21 cellular contexts compared by ENCODE assay signal in the genomic region with DNA sequence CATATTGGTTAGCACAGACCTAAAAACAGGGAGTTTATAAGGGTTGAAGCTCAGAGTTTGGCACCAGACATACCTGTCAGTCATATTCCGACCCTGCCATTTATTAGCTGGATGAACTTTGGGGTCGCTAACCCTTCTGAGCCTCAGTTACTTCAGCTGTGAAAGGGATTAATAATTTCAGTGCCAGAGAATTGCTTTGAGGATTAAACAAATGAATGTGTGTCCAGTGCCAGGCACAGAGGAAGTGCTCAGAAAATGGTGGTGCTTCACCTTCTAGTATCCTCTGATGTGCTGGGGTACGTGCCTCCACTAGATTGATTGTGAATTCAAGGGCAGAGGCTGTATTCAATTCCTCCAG. TPM values are rescaled to one million over a fixed set of nuclear protein-coding genes. Genes with fewer than 3 reads are reported as not detected.
DNase-seq lines count a peak whose midpoint lies in the region; ATAC-seq, FAIRE-seq and TF ChIP-seq lines count a peak whose summit lies in the region.
"Had no signal": no experiment of that assay in that cellular context is flagged by ENCODE, and none has a peak within 500 bp of the region (broad histone marks: within the 10 kb centered on the region; RNA-seq: fewer than 3 reads in every experiment).

No MANE protein-coding gene starts in this region.

- H3K27me3 Mint-ChIP-seq in WTC11 (ENCODE audit: low read depth), result peaks cover 14% of the 10 kb centered on the region

- no peak overlapping the region for H3K4me3 ChIP-seq in heart left ventricle
- H3K4me3 ChIP-seq in heart right ventricle, result no peak overlapping the region
- H3K4me3 ChIP-seq in kidney (ENCODE audit: low read length in 2 of 2), result no peak overlapping the region
- H3K4me3 ChIP-seq in subcutaneous abdominal adipose tissue (ENCODE audit: low read depth in 1 of 5, low read length in 5 of 5), result no peak overlapping the region
- H3K4me3 ChIP-seq: BLaER1 treated with 17β-estradiol and CSF1 and Interleukin-3, amounts not matched to agents 10 nM and 100 nM; GM12878 had no signal

- peak overlapping the region in 1 of 2 donors; percentile 63 for H3K9ac ChIP-seq in kidney (ENCODE audit: low read length in 2 of 2)
- peak overlapping the region in 1 of 5 donors; percentile 27 for H3K9ac ChIP-seq in subcutaneous abdominal adipose tissue (ENCODE audit: low read length in 5 of 5)
- H3K9ac ChIP-seq: BLaER1 treated with 17β-estradiol and CSF1 and Interleukin-3, amounts not matched to agents 10 nM and 100 nM had no signal

- no peak overlapping the region for H3K27ac Mint-ChIP-seq in WTC11
- H3K27ac Mint-ChIP-seq: B cell; CD8-positive, alpha-beta memory T cell had no signal

- H3K9me3 Mint-ChIP-seq in WTC11, result no peaks in the 10 kb centered on the region
- H3K9me3 Mint-ChIP-seq: CD8-positive, alpha-beta memory T cell had no signal

- TF ChIP-seq POLR2A in heart left ventricle (IDR thresholded peaks at IDR 0.05), result no peak

- CTCF ChIA-PET in WTC11 (lab: Charles Lee), result interaction anchor here (1.5 to 4.2 kb wide), 3 partner anchors 49 to 157 kb away, joined by 4 to 13 read pairs (median 6); no protein-coding TSS in a partner anchor

- H3K27ac ChIP-seq in heart left ventricle (peak overlapping the region in 7 of 12 donors; percentile 15 to 74 (median 42)), heart right ventricle (peak overlapping the region in 4 of 10 donors; percentile 33 to 83 (median 67)), kidney (ENCODE audit: low read depth in 2 of 2, low read length in 2 of 2) (peak overlapping the region; percentile 66 to 83), subcutaneous abdominal adipose tissue (ENCODE audit: low read depth, low read length) (peak overlapping the region; percentile 42)
- H3K27ac ChIP-seq: BLaER1 treated with 17β-estradiol and CSF1 and Interleukin-3, amounts not matched to agents 10 nM and 100 nM had no signal

- ATAC-seq in heart left ventricle (no peak), heart right ventricle (no peak), WTC11 (no peak)
- ATAC-seq: GM12878, HCT116 had no signal

- POLR2A ChIA-PET in WTC11 (lab: Charles Lee), result no interaction called here

- DNase-seq in heart left ventricle (no peak), heart right ventricle (no peak), WTC11 (ENCODE audit: low spot score) (no peak), kidney (no peak), NCI-H446 (lab: John Stamatoyannopoulos, UW) (no peak)
- DNase-seq in effector CD8-positive, alpha-beta T cell (lab: John Stamatoyannopoulos, UW), result no peak
- DNase-seq: 8988T; CD8-positive, alpha-beta memory T cell; COR-L47; DMS 273 treated with DMSO at 0.1 percent for 48 hours; DMS53; DND-41; EL; GOT3; H7 had no signal

- intact Hi-C loops in heart left ventricle (cut with DNase I), result no loop called here
- intact Hi-C loops in heart right ventricle (cut with DNase I), result no loop called here
- intact Hi-C loops in kidney (cut with DNase I), result no loop called here

- no peaks in the 10 kb centered on the region for H3K36me3 Mint-ChIP-seq in WTC11
- H3K36me3 Mint-ChIP-seq: CD8-positive, alpha-beta memory T cell had no signal

- 92 to 100% (median 95%) methylated on average over 3 of the region's 3 CpGs for WGBS in heart left ventricle, 4 donors
- WGBS in heart right ventricle, 2 donors, result 86 to 92% methylated on average over 3 of the region's 3 CpGs

- peaks cover 0 to 76% (median 32%) of the 10 kb centered on the region in 12 donors for H3K4me1 ChIP-seq in heart left ventricle
- H3K4me1 ChIP-seq in heart right ventricle, result peaks cover 17 to 93% (median 42%) of the 10 kb centered on the region in 9 donors
- peaks cover 60 to 69% of the 10 kb centered on the region in 2 donors for H3K4me1 ChIP-seq in kidney (ENCODE audit: control insufficient read depth in 1 of 2, insufficient read depth in 1 of 2, low read depth in 1 of 2, low read length in 2 of 2)
- H3K4me1 ChIP-seq in subcutaneous abdominal adipose tissue (ENCODE audit: control insufficient read depth in 5 of 5, insufficient read depth in 5 of 5, low read length in 5 of 5), result peaks cover 13 to 82% (median 66%) of the 10 kb centered on the region in 5 donors

- peaks cover 19% of the 10 kb centered on the region for H3K4me1 Mint-ChIP-seq in WTC11

- H3K4me3 Mint-ChIP-seq in WTC11, result no peak overlapping the region
- H3K4me3 Mint-ChIP-seq: B cell; CD8-positive, alpha-beta memory T cell had no signal

- H3K9me3 ChIP-seq in heart left ventricle (no peaks in the 10 kb centered on the region), heart right ventricle (no peaks in the 10 kb centered on the region), kidney (ENCODE audit: control insufficient read depth in 1 of 2, low read length in 2 of 2) (no peaks in the 10 kb centered on the region), subcutaneous abdominal adipose tissue (ENCODE audit: control insufficient read depth in 5 of 5, low read length in 5 of 5) (no peaks in the 10 kb centered on the region)
- H3K9me3 ChIP-seq: BLaER1 treated with 17β-estradiol and CSF1 and Interleukin-3, amounts not matched to agents 10 nM and 100 nM had no signal

- H3K27me3 ChIP-seq in heart left ventricle (peaks cover 0 to 9% (median 0%) of the 10 kb centered on the region in 9 donors), heart right ventricle (peaks cover 0 to 16% (median 0%) of the 10 kb centered on the region in 7 donors), subcutaneous abdominal adipose tissue (ENCODE audit: control insufficient read depth in 5 of 5, insufficient read depth in 4 of 5, low read length in 5 of 5) (no peaks in the 10 kb centered on the region)

- no peak for TF ChIP-seq CTCF in heart left ventricle (IDR thresholded peaks at IDR 0.05)
- TF ChIP-seq CTCF in heart right ventricle (IDR thresholded peaks at IDR 0.05), result no peak
- TF ChIP-seq CTCF in WTC11 (IDR thresholded peaks at IDR 0.05), result no peak
- no peak for TF ChIP-seq CTCF in kidney (IDR thresholded peaks at IDR 0.05; ENCODE audit: borderline replicate concordance, extremely low read depth, insufficient read depth)

- no peak for FAIRE-seq in kidney (lab: Jason Lieb, UNC)
- FAIRE-seq: GM12878, HTR-8/SVneo had no signal

- H3K36me3 ChIP-seq in heart left ventricle, result no peaks in the 10 kb centered on the region
- no peaks in the 10 kb centered on the region for H3K36me3 ChIP-seq in heart right ventricle
- no peaks in the 10 kb centered on the region for H3K36me3 ChIP-seq in kidney (ENCODE audit: control insufficient read depth in 1 of 2, insufficient read depth in 2 of 2, low read length in 2 of 2)
- peaks cover 0 to 2% (median 0%) of the 10 kb centered on the region in 5 donors for H3K36me3 ChIP-seq in subcutaneous abdominal adipose tissue (ENCODE audit: control insufficient read depth in 5 of 5, insufficient read depth in 5 of 5, low read length in 5 of 5)
- H3K36me3 ChIP-seq: BLaER1 treated with 17β-estradiol and CSF1 and Interleukin-3, amounts not matched to agents 10 nM and 100 nM had no signal

TF ChIP-seq in WTC11, 78 proteins besides CTCF, POLR2A, EP300 and RAD21:
- TF ChIP-seq, protein P1, sequence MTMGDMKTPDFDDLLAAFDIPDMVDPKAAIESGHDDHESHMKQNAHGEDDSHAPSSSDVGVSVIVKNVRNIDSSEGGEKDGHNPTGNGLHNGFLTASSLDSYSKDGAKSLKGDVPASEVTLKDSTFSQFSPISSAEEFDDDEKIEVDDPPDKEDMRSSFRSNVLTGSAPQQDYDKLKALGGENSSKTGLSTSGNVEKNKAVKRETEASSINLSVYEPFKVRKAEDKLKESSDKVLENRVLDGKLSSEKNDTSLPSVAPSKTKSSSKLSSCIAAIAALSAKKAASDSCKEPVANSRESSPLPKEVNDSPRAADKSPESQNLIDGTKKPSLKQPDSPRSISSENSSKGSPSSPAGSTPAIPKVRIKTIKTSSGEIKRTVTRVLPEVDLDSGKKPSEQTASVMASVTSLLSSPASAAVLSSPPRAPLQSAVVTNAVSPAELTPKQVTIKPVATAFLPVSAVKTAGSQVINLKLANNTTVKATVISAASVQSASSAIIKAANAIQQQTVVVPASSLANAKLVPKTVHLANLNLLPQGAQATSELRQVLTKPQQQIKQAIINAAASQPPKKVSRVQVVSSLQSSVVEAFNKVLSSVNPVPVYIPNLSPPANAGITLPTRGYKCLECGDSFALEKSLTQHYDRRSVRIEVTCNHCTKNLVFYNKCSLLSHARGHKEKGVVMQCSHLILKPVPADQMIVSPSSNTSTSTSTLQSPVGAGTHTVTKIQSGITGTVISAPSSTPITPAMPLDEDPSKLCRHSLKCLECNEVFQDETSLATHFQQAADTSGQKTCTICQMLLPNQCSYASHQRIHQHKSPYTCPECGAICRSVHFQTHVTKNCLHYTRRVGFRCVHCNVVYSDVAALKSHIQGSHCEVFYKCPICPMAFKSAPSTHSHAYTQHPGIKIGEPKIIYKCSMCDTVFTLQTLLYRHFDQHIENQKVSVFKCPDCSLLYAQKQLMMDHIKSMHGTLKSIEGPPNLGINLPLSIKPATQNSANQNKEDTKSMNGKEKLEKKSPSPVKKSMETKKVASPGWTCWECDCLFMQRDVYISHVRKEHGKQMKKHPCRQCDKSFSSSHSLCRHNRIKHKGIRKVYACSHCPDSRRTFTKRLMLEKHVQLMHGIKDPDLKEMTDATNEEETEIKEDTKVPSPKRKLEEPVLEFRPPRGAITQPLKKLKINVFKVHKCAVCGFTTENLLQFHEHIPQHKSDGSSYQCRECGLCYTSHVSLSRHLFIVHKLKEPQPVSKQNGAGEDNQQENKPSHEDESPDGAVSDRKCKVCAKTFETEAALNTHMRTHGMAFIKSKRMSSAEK (CRISPR knock-in tag; IDR thresholded peaks at IDR 0.05; ENCODE audit: borderline replicate concordance), result no peak
- TF ChIP-seq GABPB1 (CRISPR knock-in tag; IDR thresholded peaks at IDR 0.05), result 0 out of 2 replicates have a peak, but pooled peaks have one; percentile 3

RNA-seq across cellular contexts. Expression of a gene that starts 4.1 kb away (rescaled TPM):
- total RNA-seq in heart left ventricle (10 to 100 TPM; 10.5 to 29.8 (median 19.0) TPM), heart right ventricle (10 to 100 TPM; 11.1 to 21.7 (median 16.9) TPM), WTC11 (2021) (37.7 to 38.7 TPM (median 38.1 TPM) in 3 replicates), kidney (230 TPM)
- polyA plus RNA-seq in heart left ventricle (1 to 10 TPM; 7.1 to 8.5 TPM), heart right ventricle (1 to 10 TPM; 7.5 to 8.0 TPM), kidney (ENCODE audit: insufficient read depth, low read depth, low replicate concordance) (53.2 TPM)
- polyA plus RNA-seq: CD8-positive, alpha-beta memory T cell had no signal
